ENCODE assay signal across 9 cellular contexts in genomic region chr14:68951800-68952540, GRCh38. TPM values are rescaled to one million over a fixed set of nuclear protein-coding genes. Genes with fewer than 3 reads are reported as not detected.
DNase-seq lines count a peak whose midpoint lies in the region; ATAC-seq and TF ChIP-seq lines count a peak whose summit lies in the region.
"Had no signal": no experiment of that assay in that cellular context is flagged by ENCODE, and none has a peak within 500 bp of the region (broad histone marks: within the 10 kb centered on the region; RNA-seq: fewer than 3 reads in every experiment).

No MANE protein-coding gene starts in this region.

- peak overlapping the region; percentile 44 for H3K4me3 ChIP-seq in AG04450 (ENCODE audit: low read depth, low read length)
- no peak overlapping the region for H3K4me3 ChIP-seq in SJSA1
- peak overlapping the region; percentile 21 for H3K4me3 ChIP-seq in foreskin fibroblast (ENCODE audit: low read depth in 1 of 2, low read length in 2 of 2)
- no peak overlapping the region for H3K4me3 ChIP-seq in trophoblast cell (ENCODE audit: low read depth, low read length)

- peak overlapping the region; percentile 85 for H4K91ac ChIP-seq in trophoblast cell (ENCODE audit: low read depth, low read length)

- no peak overlapping the region for H4K8ac ChIP-seq in trophoblast cell (ENCODE audit: low read depth, low read length)

- no peak overlapping the region for H2BK120ac ChIP-seq in trophoblast cell (ENCODE audit: insufficient read depth, low read length, poor library complexity)

- no peak overlapping the region for H2AK5ac ChIP-seq in trophoblast cell (ENCODE audit: low read length)

- peak overlapping the region; percentile 90 for H3K27ac ChIP-seq in AG04450 (ENCODE audit: low read depth, low read length)
- H3K27ac ChIP-seq in SJSA1, result peak overlapping the region; percentile 15
- peak overlapping the region; percentile 79 for H3K27ac ChIP-seq in trophoblast cell (ENCODE audit: low read depth, low read length)
- H3K27ac ChIP-seq: C4-2B had no signal

- no CpG with 5 or more reads among the region's 14 CpGs for whole genome bisulfite sequencing in trophoblast cell (ENCODE audit: extremely low coverage, insufficient coverage, insufficient read length)

- no peak overlapping the region for H3K18ac ChIP-seq in trophoblast cell (ENCODE audit: low read length)

- H3K79me2 ChIP-seq in trophoblast cell (ENCODE audit: control insufficient read depth, insufficient read depth, low read length, poor library complexity), result peaks cover 66% of the 10 kb centered on the region

- peak overlapping the region; percentile 79 for H2BK5ac ChIP-seq in trophoblast cell (ENCODE audit: low read depth, low read length, poor library complexity)

- peak overlapping the region; percentile 4 for H2BK12ac ChIP-seq in trophoblast cell (ENCODE audit: low read length)

- H3K9me3 ChIP-seq in AG04450 (ENCODE audit: control insufficient read depth, insufficient read depth, low read length) (no peaks in the 10 kb centered on the region), SJSA1 (replicated peaks) (no peaks in the 10 kb centered on the region), trophoblast cell (ENCODE audit: insufficient read depth, low read depth, low read length) (no peaks in the 10 kb centered on the region)

- H2AFZ ChIP-seq in trophoblast cell (ENCODE audit: insufficient read depth, low read length, poor library complexity), result no peak overlapping the region

- no peak overlapping the region for H4K12ac ChIP-seq in trophoblast cell (ENCODE audit: low read depth, low read length)

- TF ChIP-seq CTCF in AG04450 (IDR thresholded peaks at IDR 0.05; ENCODE audit: low read depth, low read length) (no peak), foreskin fibroblast (IDR thresholded peaks at IDR 0.05; ENCODE audit: low read depth, low read length) (no peak), GM10248 (IDR thresholded peaks at IDR 0.05; ENCODE audit: control extremely low read depth, extremely low read depth, low read depth, missing control alignments) (no peak)

- no peaks in the 10 kb centered on the region for H3K27me3 ChIP-seq in AG04450 (ENCODE audit: control insufficient read depth, insufficient read depth, low read length)
- no peaks in the 10 kb centered on the region for H3K27me3 ChIP-seq in SJSA1 (replicated peaks)
- no peaks in the 10 kb centered on the region for H3K27me3 ChIP-seq in trophoblast cell (ENCODE audit: insufficient read depth, low read length)

- peaks cover 27% of the 10 kb centered on the region for H3K79me1 ChIP-seq in trophoblast cell (ENCODE audit: low read length)

- peak overlapping the region; percentile 38 for H3K14ac ChIP-seq in trophoblast cell (ENCODE audit: low read length)

- POLR2A ChIA-PET in AG04450 (lab: Yijun Ruan, JAX) (interaction anchor here (0.8 to 3.1 kb wide), 10 partner anchors 9 to 108 kb away, joined by 3 to 17 read pairs (median 6); no protein-coding TSS in a partner anchor), GM10248 (lab: Yijun Ruan, JAX) (no interaction called here)

- H3K4me2 ChIP-seq in trophoblast cell (ENCODE audit: low read length), result no peak overlapping the region

- DNase-seq in AG04450 (ENCODE audit: low read depth, low spot score), result no peak
- no peak for DNase-seq in SJSA1 (ENCODE audit: low read depth in 1 of 2, low spot score in 2 of 2)
- no peak for DNase-seq in foreskin fibroblast
- no peak for DNase-seq in trophoblast cell
- no peak for DNase-seq in GM10248 (ENCODE audit: extremely low spot score)
- no peak for DNase-seq in A172 (ENCODE audit: low spot score)
- DNase-seq in activated CD4-positive, alpha-beta T cell treated with anti-CD3 and anti-CD28 coated beads for 48 hours, result no peak

- H3K4me1 ChIP-seq in SJSA1 (replicated peaks), result peaks cover 100% of the 10 kb centered on the region
- H3K4me1 ChIP-seq in trophoblast cell (ENCODE audit: control insufficient read depth in 1 of 2, insufficient read depth in 2 of 2, low read length in 2 of 2), result peaks cover 53 to 67% of the 10 kb centered on the region in 2 experiments

- H3K9ac ChIP-seq in trophoblast cell (ENCODE audit: low read length), result no peak overlapping the region

- ATAC-seq in HG03039 (IDR thresholded peaks at IDR 0.05; ENCODE audit: unreplicated experiment), result no peak

- no peak overlapping the region for H3K23ac ChIP-seq in trophoblast cell (ENCODE audit: low read length)

- peaks cover 75% of the 10 kb centered on the region for H3K36me3 ChIP-seq in SJSA1
- H3K36me3 ChIP-seq in trophoblast cell (ENCODE audit: control insufficient read depth in 1 of 2, insufficient read depth in 2 of 2, low read length in 2 of 2), result peaks cover 21 to 42% of the 10 kb centered on the region in 2 experiments

- H3K4ac ChIP-seq in trophoblast cell (ENCODE audit: low read depth, low read length), result peak overlapping the region; percentile 80

- CTCF ChIA-PET in AG04450 (lab: Charles Lee), result interaction anchor here (1.2 to 2.0 kb wide), 2 partner anchors 9 to 41 kb away, joined by 5 to 8 read pairs; no protein-coding TSS in a partner anchor
- CTCF ChIA-PET in GM10248 (lab: Yijun Ruan, JAX), result interaction anchor here (0.9 kb wide), 1 partner anchor 628 kb away, joined by 3 read pairs; no protein-coding TSS in a partner anchor

RNA-seq across cellular contexts. Expression of gene ACTN1, which starts 27.1 kb away (rescaled TPM):
- polyA plus RNA-seq in AG04450 (2011; rRNA removed), result 641 and 751 TPM in 2 replicates
- polyA minus RNA-seq in AG04450 (2011; rRNA and poly(A)+ RNA removed), result 1,243 and 1,580 TPM in 2 replicates
- 262 and 370 TPM in 2 replicates for total RNA-seq in SJSA1 (2014; rRNA removed; shearing (Covaris generic))
- 427 and 440 TPM in 2 replicates for polyA plus RNA-seq in trophoblast cell (2013)
- total RNA-seq in A172 (2014; rRNA removed; shearing (Covaris generic)), result 146 and 148 TPM in 2 replicates

Comparison
In these comparisons a context has a peak if more than half of its experiments do, and no peak if none do; other contexts are left out.
1. H3K27ac ChIP-seq: peak in every context shown above with its lines; median percentile 90 in AG04450; 79 in trophoblast cell; 15 in SJSA1.
2. H3K4me3 ChIP-seq: peak in AG04450 (single experiment) and foreskin fibroblast (2 of 2); none in SJSA1 (single experiment) and trophoblast cell (single experiment).